ENCODE assay signal across 8 cellular contexts in the genomic region with DNA sequence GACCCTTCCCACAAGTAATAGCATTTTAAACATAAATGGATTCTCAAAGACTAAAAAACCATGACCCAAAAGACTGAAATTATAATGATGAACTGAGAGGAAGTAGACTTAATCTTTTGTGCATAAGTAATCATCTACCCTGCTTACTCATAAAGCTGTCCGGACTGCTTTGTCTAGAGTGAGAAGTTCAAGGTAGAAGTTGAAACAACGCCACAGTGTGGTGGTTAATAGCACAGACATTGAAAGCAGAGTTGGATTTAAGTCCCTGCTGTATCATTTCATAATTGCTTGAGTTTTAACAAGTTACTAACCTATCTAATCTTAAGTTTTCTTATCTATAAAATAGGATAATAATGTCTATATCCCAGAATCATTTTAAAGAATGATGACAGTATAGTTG.
DNase-seq lines count a peak whose midpoint lies in the region; ATAC-seq and TF ChIP-seq lines count a peak whose summit lies in the region.

No MANE protein-coding gene starts in this region.

- ATAC-seq in stimulated activated naive CD8-positive, alpha-beta T cell treated with anti-CD3 and anti-CD28 coated beads, Interleukin-15, amount 100 ng/mL, for 72 hours: no peak

- peaks cover 5% of the 10 kb centered on the region for H3K4me1 Mint-ChIP-seq in osteocyte (ENCODE audit: unreplicated experiment)
- no peaks in the 10 kb centered on the region for H3K4me1 Mint-ChIP-seq in stimulated activated naive CD8-positive, alpha-beta T cell treated with anti-CD3 and anti-CD28 coated beads, Interleukin-15, amount 100 ng/mL, for 72 hours

- no peaks in the 10 kb centered on the region for H3K36me3 Mint-ChIP-seq in osteocyte (ENCODE audit: unreplicated experiment)

- no peaks in the 10 kb centered on the region for H3K9me3 ChIP-seq in BE2C

- no peaks in the 10 kb centered on the region for H3K4me1 ChIP-seq in BE2C

- in situ Hi-C loops in brain microvascular endothelial cell (cut with HindIII; ENCODE audit: low pct_ligation_motif_present, low sequenced_read_pairs): no loop called here

- H3K27me3 Mint-ChIP-seq in osteocyte (ENCODE audit: unreplicated experiment): no peaks in the 10 kb centered on the region
- no peaks in the 10 kb centered on the region for H3K27me3 Mint-ChIP-seq in stimulated activated naive CD8-positive, alpha-beta T cell treated with anti-CD3 and anti-CD28 coated beads, Interleukin-15, amount 100 ng/mL, for 72 hours

- DNase-seq in NCI-H2196 (lab: John Stamatoyannopoulos, UW; ENCODE audit: unreplicated experiment) (peak; percentile 5), NCI-H2196 treated with DMSO at 0.1 percent for 48 hours (lab: John Stamatoyannopoulos, UW; ENCODE audit: unreplicated experiment) (no peak), MV-4-11 (lab: John Stamatoyannopoulos, UW) (peak; percentile 77), brain microvascular endothelial cell (peak; percentile 35), osteocyte (ENCODE audit: extremely low spot score, unreplicated experiment) (no peak), BE2C (no peak)
- DNase-seq in activated CD4-positive, alpha-beta T cell treated with anti-CD3 and anti-CD28 coated beads for 1 hour: no peak
- DNase-seq in stimulated activated naive CD8-positive, alpha-beta T cell treated with anti-CD3 and anti-CD28 coated beads, Interleukin-15, amount 100 ng/mL, for 72 hours: no peak

- H3K27me3 ChIP-seq in brain microvascular endothelial cell (replicated peaks) (no peaks in the 10 kb centered on the region), BE2C (no peaks in the 10 kb centered on the region)

- H3K4me3 ChIP-seq in brain microvascular endothelial cell (ENCODE audit: low read depth, low read length) (no peak overlapping the region), BE2C (ENCODE audit: low read depth, low read length) (no peak overlapping the region)

- H3K4me3 Mint-ChIP-seq in osteocyte (ENCODE audit: unreplicated experiment): no peak overlapping the region
- no peak overlapping the region for H3K4me3 Mint-ChIP-seq in stimulated activated naive CD8-positive, alpha-beta T cell treated with anti-CD3 and anti-CD28 coated beads, Interleukin-15, amount 100 ng/mL, for 72 hours

- no peak overlapping the region for H3K27ac Mint-ChIP-seq in osteocyte (ENCODE audit: unreplicated experiment)
- no peak overlapping the region for H3K27ac Mint-ChIP-seq in stimulated activated naive CD8-positive, alpha-beta T cell treated with anti-CD3 and anti-CD28 coated beads, Interleukin-15, amount 100 ng/mL, for 72 hours

- no peak for TF ChIP-seq CTCF in brain microvascular endothelial cell (IDR thresholded peaks at IDR 0.05; ENCODE audit: low read depth, low read length, missing control alignments)
- peak; percentile 66 for TF ChIP-seq CTCF in osteocyte (IDR thresholded peaks at IDR 0.05)
- no peak for TF ChIP-seq CTCF in BE2C (IDR thresholded peaks at IDR 0.05; ENCODE audit: low read depth, low read length)

- H3K9me3 Mint-ChIP-seq in osteocyte (ENCODE audit: unreplicated experiment): peaks cover 3% of the 10 kb centered on the region
- H3K9me3 Mint-ChIP-seq in stimulated activated naive CD8-positive, alpha-beta T cell treated with anti-CD3 and anti-CD28 coated beads, Interleukin-15, amount 100 ng/mL, for 72 hours: peaks cover 0 to 4% of the 10 kb centered on the region in 2 donors

- H3K36me3 ChIP-seq in brain microvascular endothelial cell (replicated peaks) (no peaks in the 10 kb centered on the region), BE2C (no peaks in the 10 kb centered on the region)

- H3K27ac ChIP-seq in brain microvascular endothelial cell: no peak overlapping the region

Comparison
In these comparisons a context has a peak if more than half of its experiments do, and no peak if none do; other contexts are left out.
1. DNase-seq: peak in NCI-H2196 (single experiment), MV-4-11 (single experiment) and brain microvascular endothelial cell (single experiment); none in NCI-H2196 treated with DMSO at 0.1 percent for 48 hours (single experiment), osteocyte (single experiment), activated CD4-positive, alpha-beta T cell treated with anti-CD3 and anti-CD28 coated beads for 1 hour (single experiment), BE2C (single experiment) and stimulated activated naive CD8-positive, alpha-beta T cell treated with anti-CD3 and anti-CD28 coated beads, Interleukin-15, amount 100 ng/mL, for 72 hours (0 of 2).